8 cellular contexts compared by ENCODE assay signal in genomic region chr2:55923091-55923977, GRCh38. TPM values are rescaled to one million over a fixed set of nuclear protein-coding genes. Genes with fewer than 3 reads are reported as not detected.
DNase-seq lines count a peak whose midpoint lies in the region; ATAC-seq and TF ChIP-seq lines count a peak whose summit lies in the region.

EFEMP1 (minus strand) TSS chr2:55923782; CDS start chr2:55922440, 1,342 bp downstream.

- H3K9me3 ChIP-seq in subcutaneous abdominal adipose tissue (ENCODE audit: control insufficient read depth in 5 of 5, low read length in 5 of 5): no peaks in the 10 kb centered on the region

- DNase-seq in Caki2 (ENCODE audit: low read depth): peak; percentile 24
- peak; percentile 89 for DNase-seq in GM23338 (ENCODE audit: low spot score)
- peak; percentile 38 for DNase-seq in NCI-H510A (lab: John Stamatoyannopoulos, UW)
- DNase-seq in left lobe of liver (ENCODE audit: low spot score): no peak
- no peak for DNase-seq in dedifferentiated amniotic fluid mesenchymal stem cell (ENCODE audit: extremely low spot score)
- DNase-seq in NCI-H2081 (lab: John Stamatoyannopoulos, UW): no peak

- peaks cover 45% of the 10 kb centered on the region for H3K27me3 ChIP-seq in GM23338 (ENCODE audit: insufficient read depth)
- H3K27me3 ChIP-seq in subcutaneous abdominal adipose tissue (ENCODE audit: control insufficient read depth in 5 of 5, insufficient read depth in 4 of 5, low read length in 5 of 5): peaks cover 0 to 13% (median 0%) of the 10 kb centered on the region in 5 donors

- no peaks in the 10 kb centered on the region for H3K9me2 ChIP-seq in GM23338 (ENCODE audit: insufficient read depth)

- H3K4me3 Mint-ChIP-seq in GM23338: peak within 1 kb of the TSS; percentile 92

- peak; percentile 89 for ATAC-seq in GM23338
- peak; percentile 64 for ATAC-seq in left lobe of liver

- H3K36me3 ChIP-seq in GM23338 (ENCODE audit: insufficient read depth) (no peaks in the 10 kb centered on the region), subcutaneous abdominal adipose tissue (ENCODE audit: control insufficient read depth in 5 of 5, insufficient read depth in 5 of 5, low read length in 5 of 5) (peaks cover 0 to 3% (median 2%) of the 10 kb centered on the region in 5 donors)

- no peaks in the 10 kb centered on the region for H3K36me3 Mint-ChIP-seq in GM23338 (ENCODE audit: low read depth)

- H3K4me2 ChIP-seq in GM23338: peak within 1 kb of the TSS; percentile 93

- peak within 1 kb of the TSS; percentile 68 for H3K4me3 ChIP-seq in GM23338
- peak within 1 kb of the TSS; percentile 76 to 96 (median 88) for H3K4me3 ChIP-seq in subcutaneous abdominal adipose tissue (ENCODE audit: low read depth in 1 of 5, low read length in 5 of 5)

- H3K9me3 Mint-ChIP-seq in GM23338: no peaks in the 10 kb centered on the region

- in situ Hi-C loops in Caki2 (cut with HindIII; ENCODE audit: low pct_unique_long_range_greater_than_20kb, low sequenced_read_pairs): no loop called here

- H3K4me1 ChIP-seq in GM23338 (ENCODE audit: insufficient read depth): peaks cover 12% of the 10 kb centered on the region
- H3K4me1 ChIP-seq in subcutaneous abdominal adipose tissue (ENCODE audit: control insufficient read depth in 5 of 5, insufficient read depth in 5 of 5, low read length in 5 of 5): peaks cover 0 to 43% (median 28%) of the 10 kb centered on the region in 5 donors

- TF ChIP-seq CTCF in GM23338 (conservative IDR thresholded peaks at IDR 0.05; ENCODE audit: low read depth in 2 of 2): 0 out of 4 replicates have a peak, but pooled peaks of 1 of the 2 experiments have one; percentile 11

- peaks cover 26% of the 10 kb centered on the region for H3K4me1 Mint-ChIP-seq in GM23338

- H3K27me3 Mint-ChIP-seq in GM23338 (ENCODE audit: insufficient read depth, low read depth, poor library complexity): peaks cover 24% of the 10 kb centered on the region

- no peaks in the 10 kb centered on the region for H3K79me2 ChIP-seq in GM23338 (replicated peaks; ENCODE audit: insufficient read depth)

- H4K20me1 ChIP-seq in GM23338 (replicated peaks; ENCODE audit: insufficient read depth): no peaks in the 10 kb centered on the region

- H2AFZ ChIP-seq in GM23338: peak within 1 kb of the TSS; percentile 97

- peak within 1 kb of the TSS; percentile 2; the same call in 1 of the 2 replicates for H3K27ac Mint-ChIP-seq in GM23338

- peak within 1 kb of the TSS; percentile 50 to 92 (median 78) for H3K9ac ChIP-seq in subcutaneous abdominal adipose tissue (ENCODE audit: low read length in 5 of 5)

- H3K27ac ChIP-seq in GM23338 (ENCODE audit: low read depth) (no peak within 1 kb of the TSS), cingulate gyrus (ENCODE audit: low read depth, low read length) (peak within 1 kb of the TSS; percentile 40), subcutaneous abdominal adipose tissue (ENCODE audit: low read depth, low read length) (peak within 1 kb of the TSS; percentile 55)

- no peaks in the 10 kb centered on the region for H3F3A ChIP-seq in GM23338 (replicated peaks; ENCODE audit: low read depth)

TF ChIP-seq in GM23338, 12 proteins besides CTCF, POLR2A, EP300 and RAD21 (continues in another document):
- TF ChIP-seq ZNF462 (CRISPR knock-in tag; IDR thresholded peaks at IDR 0.05): no peak
- no peak for TF ChIP-seq ZNF331 (CRISPR knock-in tag; IDR thresholded peaks at IDR 0.05; ENCODE audit: low read depth)
- no peak for TF ChIP-seq ETS1 (IDR thresholded peaks at IDR 0.05)
- TF ChIP-seq EZH2 (IDR thresholded peaks at IDR 0.05; ENCODE audit: low read depth, unreplicated experiment): no peak
- TF ChIP-seq EZH2phosphoT487 (IDR thresholded peaks at IDR 0.05; ENCODE audit: unreplicated experiment): no peak

RNA-seq across cellular contexts. Expression of gene EFEMP1, which starts in this region (rescaled TPM):
- 10.0 TPM in 2 replicates for total RNA-seq in Caki2 (2014; rRNA removed; shearing (Covaris generic); ENCODE audit: low replicate concordance)
- total RNA-seq in GM23338 (2014; rRNA removed; shearing (Covaris generic)): 20.2 and 22.5 TPM in 2 replicates
- polyA plus RNA-seq in GM23338 (2016; fragmentation: Nextera tagmentation; extraction: Ambion mirVana): 9.1 and 12.6 TPM in 2 replicates
- 3.1 TPM for total RNA-seq in left lobe of liver

Comparison
In these comparisons a context has a peak if more than half of its experiments do, and no peak if none do; other contexts are left out.
1. DNase-seq: peak in Caki2 (single experiment), GM23338 (single experiment) and NCI-H510A (single experiment); none in left lobe of liver (single experiment), dedifferentiated amniotic fluid mesenchymal stem cell (single experiment) and NCI-H2081 (0 of 2).